ENCODE assay signal across 8 cellular contexts in genomic region chr6:169654590-169655391, GRCh38. TPM values are rescaled to one million over a fixed set of nuclear protein-coding genes. Genes with fewer than 3 reads are reported as not detected.
DNase-seq lines count a peak whose midpoint lies in the region; ATAC-seq, FAIRE-seq and TF ChIP-seq lines count a peak whose summit lies in the region.

No MANE protein-coding gene starts in this region.

- no peaks in the 10 kb centered on the region for H4K20me1 ChIP-seq in K562 (replicated peaks; ENCODE audit: control insufficient read depth, insufficient read depth, low read length)

- WGBS in A549 (ENCODE audit: missing lambda C conversion rate), result 79% methylated on average over 42 of the region's 47 CpGs
- 96% methylated on average over 31 of the region's 47 CpGs for WGBS in K562 (ENCODE audit: insufficient coverage, low coverage, missing lambda C conversion rate)

- no peaks in the 10 kb centered on the region for H3K27me3 ChIP-seq in K562 (ENCODE audit: control insufficient read depth in 2 of 2, insufficient read depth in 2 of 2, low read length in 2 of 2)

- POLR2A ChIA-PET in A549 (lab: Yijun Ruan, JAX) (no interaction called here), K562 (lab: Yijun Ruan, JAX) (no interaction called here)

- TF ChIP-seq EP300 in A549 (IDR thresholded peaks at IDR 0.05), result no peak
- no peak for TF ChIP-seq EP300 in K562 (IDR thresholded peaks at IDR 0.05; ENCODE audit: low read length)

- CTCF ChIA-PET in A549 (lab: Yijun Ruan, JAX) (interaction anchor here (1.4 kb wide), 1 partner anchor 14 kb away, joined by 3 read pairs; no protein-coding TSS in a partner anchor), K562 (lab: Yijun Ruan, JAX; ENCODE audit: low intra/inter-chr PET ratio) (no interaction called here)

- DNase-seq in A549 (ENCODE audit: low read depth in 1 of 2, low spot score in 1 of 2) (peak in 1 of 2 experiments; percentile 32), T-helper 9 cell (peak; percentile 50), K562 (ENCODE audit: extremely low read depth in 1 of 4, low spot score in 3 of 4) (no peak), iPS-NIHi11 (ENCODE audit: low spot score) (peak; percentile 87), NCI-H345 treated with DMSO at 0.1 percent for 48 hours (lab: John Stamatoyannopoulos, UW; ENCODE audit: unreplicated experiment) (no peak)
- DNase-seq in stimulated activated CD4-positive, alpha-beta T cell treated with anti-CD3 and anti-CD28 coated beads, Interleukin-15, amount 100 ng/mL, for 1 hour (ENCODE audit: low read depth in 1 of 2, low spot score in 1 of 2), result peak; percentile 47 to 51

- TF ChIP-seq CTCF in A549 (IDR thresholded peaks at IDR 0.05) (peak; percentile 24; the same call in 2 of the 3 replicates), K562 (IDR thresholded peaks at IDR 0.05 in 2 of 3, conservative IDR thresholded peaks at IDR 0.05 in 1 of 3; ENCODE audit: insufficient read depth in 2 of 3, low read depth in 1 of 3, low read length in 3 of 3) (no peak)

- ATAC-seq in A549 (peak; percentile 82 to 91), GM18868 (IDR thresholded peaks at IDR 0.05; ENCODE audit: unreplicated experiment) (peak; percentile 94), HG03342 (IDR thresholded peaks at IDR 0.05; ENCODE audit: unreplicated experiment) (peak; percentile 94), K562 (no peak)

- no TSS peak for BruUV-seq in K562 (replicated peaks; lab: Mats Ljungman, UMichigan)

- H3K4me3 ChIP-seq in A549 (peak overlapping the region; percentile 30), K562 (no peak overlapping the region)

- no peaks in the 10 kb centered on the region for H3K4me1 ChIP-seq in A549
- H3K4me1 ChIP-seq in K562 (replicated peaks in 1 of 2; ENCODE audit: control insufficient read depth in 2 of 2, insufficient read depth in 2 of 2, low read length in 2 of 2), result peaks cover 0 to 3% of the 10 kb centered on the region in 2 experiments; a peak in 1 of 5 replicates

- peaks cover 38% of the 10 kb centered on the region for H3K36me3 ChIP-seq in K562 (ENCODE audit: control insufficient read depth, insufficient read depth, low read length)

- no peak overlapping the region for H2AFZ ChIP-seq in K562 (ENCODE audit: low read depth, low read length)

- FAIRE-seq in A549 (lab: Jason Lieb, UNC) (no peak), K562 (lab: Jason Lieb, UNC) (no peak)

- TF ChIP-seq RAD21 in A549 (conservative IDR thresholded peaks at IDR 0.05 in 1 of 2, IDR thresholded peaks at IDR 0.05 in 1 of 2), result peak; percentile 16 to 37; a peak in 4 of 5 replicates
- no peak for TF ChIP-seq RAD21 in K562 (CRISPR knock-in tag; conservative IDR thresholded peaks at IDR 0.05 in 1 of 2, IDR thresholded peaks at IDR 0.05 in 1 of 2)

- H3K9me3 ChIP-seq in A549, result no peaks in the 10 kb centered on the region
- H3K9me3 ChIP-seq in K562 (replicated peaks; ENCODE audit: control insufficient read depth, insufficient read depth, low read depth, low read length), result no peaks in the 10 kb centered on the region

- no peaks in the 10 kb centered on the region for H3K9me1 ChIP-seq in K562 (ENCODE audit: control insufficient read depth, insufficient read depth, low read length)

- in situ Hi-C loops in K562 (cut with MboI), result no loop called here

- H3K27ac ChIP-seq in A549 (peak overlapping the region; percentile 33 to 60; a peak in 3 of 6 replicates), K562 (ENCODE audit: extremely low read depth, low read depth, low read length) (no peak overlapping the region)

- H3K4me2 ChIP-seq in A549 (peak overlapping the region; percentile 51), K562 (ENCODE audit: insufficient read depth, low read length) (no peak overlapping the region)

- no peak for TF ChIP-seq POLR2A in A549 (IDR thresholded peaks at IDR 0.05; ENCODE audit: low read length)
- no peak for TF ChIP-seq POLR2A in K562 (conservative IDR thresholded peaks at IDR 0.05)

- H3K79me2 ChIP-seq in K562 (ENCODE audit: control insufficient read depth, insufficient read depth, low read length), result no peaks in the 10 kb centered on the region

- no peak overlapping the region for H3K9ac ChIP-seq in K562 (ENCODE audit: insufficient read depth in 1 of 2, low read depth in 2 of 2, low read length in 2 of 2)

- intact Hi-C loops in K562 (cut with micrococcal nuclease), result no loop called here

TF ChIP-seq in A549, 52 proteins besides CTCF, POLR2A, EP300 and RAD21 (continues in another document):
- TF ChIP-seq, protein P1, sequence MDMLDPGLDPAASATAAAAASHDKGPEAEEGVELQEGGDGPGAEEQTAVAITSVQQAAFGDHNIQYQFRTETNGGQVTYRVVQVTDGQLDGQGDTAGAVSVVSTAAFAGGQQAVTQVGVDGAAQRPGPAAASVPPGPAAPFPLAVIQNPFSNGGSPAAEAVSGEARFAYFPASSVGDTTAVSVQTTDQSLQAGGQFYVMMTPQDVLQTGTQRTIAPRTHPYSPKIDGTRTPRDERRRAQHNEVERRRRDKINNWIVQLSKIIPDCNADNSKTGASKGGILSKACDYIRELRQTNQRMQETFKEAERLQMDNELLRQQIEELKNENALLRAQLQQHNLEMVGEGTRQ (IDR thresholded peaks at IDR 0.05), result no peak
- TF ChIP-seq EHF (CRISPR knock-in tag; IDR thresholded peaks at IDR 0.05), result no peak

TF ChIP-seq in K562, 482 proteins besides CTCF, POLR2A, EP300 and RAD21 (continues in another document):
- no peak for TF ChIP-seq ZBTB12 (CRISPR knock-in tag; IDR thresholded peaks at IDR 0.05)

RNA-seq across cellular contexts. Expression of gene WDR27, which starts 47.0 kb away (rescaled TPM):
- polyA plus RNA-seq in A549 (2011; rRNA removed) (31.4 and 36.1 TPM in 2 replicates), A549 (2017; fragmentation: RNase III; extraction: RNeasy Plus Mini Kit Qiagen cat#74134 plus additional on column Dnase treatment) (16.5 to 19.1 TPM (median 18.9 TPM) in 3 replicates), K562 (2011; rRNA removed) (77.2 and 85.6 TPM in 2 replicates), K562 (2014; fragmentation: Illumina TruSeq; extraction: Trizol) (22.7 and 23.3 TPM in 2 replicates), K562 (2014; fragmentation: Nextera tagmentation; extraction: Ambion mirVana) (1 to 10 TPM; 4.3 to 5.1 TPM), K562 (2014; rRNA removed) (61.2 and 71.8 TPM in 2 replicates)
- 16.9 and 17.5 TPM in 2 replicates for polyA plus RNA-seq in A549 (2012; cell fraction: cytosol; rRNA removed)
- polyA plus RNA-seq in A549 (2012; cell fraction: nucleus; rRNA removed), result 183 and 193 TPM in 2 replicates
- 31.8 and 43.5 TPM in 2 replicates for polyA minus RNA-seq in A549 (2011; rRNA and poly(A)+ RNA removed)
- 556 and 619 TPM in 2 replicates for total RNA-seq in K562 (2011; cell fraction: chromatin; rRNA removed; ENCODE audit: low replicate concordance)
- total RNA-seq in K562 (2011; cell fraction: nucleolus; rRNA removed), result 297 and 303 TPM in 2 replicates
- total RNA-seq in K562 (2011; cell fraction: nucleoplasm; rRNA removed), result 373 and 427 TPM in 2 replicates
- total RNA-seq in K562 (2014; rRNA removed) (33.9 and 37.4 TPM in 2 replicates), K562 (2014; rRNA removed; fragmentation: Illumina TruSeq; extraction: Trizol) (19.9 and 22.2 TPM in 2 replicates), K562 (2015; rRNA removed; fragmentation: Illumina TruSeq; extraction: Trizol) (20.4 TPM in 2 replicates), K562 (2021) (49.7 and 58.7 TPM in 2 replicates)
- polyA plus RNA-seq in K562 (2011; cell fraction: cytosol; rRNA removed), result 33.4 and 42.3 TPM in 2 replicates
- polyA plus RNA-seq in K562 (2011; cell fraction: nucleus; rRNA removed), result 811 and 959 TPM in 2 replicates
- 30.5 and 38.0 TPM in 2 replicates for polyA plus RNA-seq in K562 (2012)
- polyA minus RNA-seq in K562 (2011; rRNA and poly(A)+ RNA removed), result 60.4 and 66.1 TPM in 2 replicates
- 23.3 and 36.5 TPM in 2 replicates for polyA minus RNA-seq in K562 (2011; cell fraction: cytosol; rRNA and poly(A)+ RNA removed)
- 221 and 226 TPM in 2 replicates for polyA minus RNA-seq in K562 (2011; cell fraction: nucleus; rRNA and poly(A)+ RNA removed)

RNA-seq across cellular contexts. Expression of gene C6orf120, which starts 47.1 kb away (rescaled TPM):
- polyA plus RNA-seq in A549 (2011; rRNA removed) (14.8 and 17.3 TPM in 2 replicates), A549 (2017; fragmentation: RNase III; extraction: RNeasy Plus Mini Kit Qiagen cat#74134 plus additional on column Dnase treatment) (11.2 to 14.1 TPM (median 13.1 TPM) in 3 replicates), K562 (2011; rRNA removed) (23.2 and 32.6 TPM in 2 replicates), K562 (2014; fragmentation: Illumina TruSeq; extraction: Trizol) (33.2 and 36.3 TPM in 2 replicates), K562 (2014; fragmentation: Nextera tagmentation; extraction: Ambion mirVana) (1 to 10 TPM; 7.7 to 9.7 TPM), K562 (2014; rRNA removed) (34.8 and 42.3 TPM in 2 replicates)
- 3.4 and 4.6 TPM in 2 replicates for polyA plus RNA-seq in A549 (2012; cell fraction: cytosol; rRNA removed)
- polyA plus RNA-seq in A549 (2012; cell fraction: nucleus; rRNA removed), result 3.0 and 3.1 TPM in 2 replicates
- 3.6 and 3.7 TPM in 2 replicates for polyA minus RNA-seq in A549 (2011; rRNA and poly(A)+ RNA removed)
- total RNA-seq in K562 (2011; cell fraction: chromatin; rRNA removed; ENCODE audit: low replicate concordance), result 17.5 and 28.0 TPM in 2 replicates
- total RNA-seq in K562 (2011; cell fraction: nucleolus; rRNA removed), result 25.8 and 28.7 TPM in 2 replicates
- 29.4 and 46.3 TPM in 2 replicates for total RNA-seq in K562 (2011; cell fraction: nucleoplasm; rRNA removed)
- total RNA-seq in K562 (2014; rRNA removed) (43.5 and 47.6 TPM in 2 replicates), K562 (2014; rRNA removed; fragmentation: Illumina TruSeq; extraction: Trizol) (37.2 and 40.8 TPM in 2 replicates), K562 (2015; rRNA removed; fragmentation: Illumina TruSeq; extraction: Trizol) (37.4 and 42.8 TPM in 2 replicates), K562 (2021) (44.9 and 49.7 TPM in 2 replicates)
- polyA plus RNA-seq in K562 (2011; cell fraction: cytosol; rRNA removed), result 15.9 and 25.0 TPM in 2 replicates
- 14.4 and 18.9 TPM in 2 replicates for polyA plus RNA-seq in K562 (2011; cell fraction: nucleus; rRNA removed)
- 32.3 and 37.0 TPM in 2 replicates for polyA plus RNA-seq in K562 (2012)
- polyA minus RNA-seq in K562 (2011; rRNA and poly(A)+ RNA removed), result 21.8 and 21.9 TPM in 2 replicates
- polyA minus RNA-seq in K562 (2011; cell fraction: cytosol; rRNA and poly(A)+ RNA removed), result 16.1 and 16.3 TPM in 2 replicates
- polyA minus RNA-seq in K562 (2011; cell fraction: nucleus; rRNA and poly(A)+ RNA removed), result 20.7 and 29.2 TPM in 2 replicates

Comparison
In these comparisons a context has a peak if more than half of its experiments do, and no peak if none do; other contexts are left out.
1. DNase-seq: peak in T-helper 9 cell (single experiment), iPS-NIHi11 (single experiment) and stimulated activated CD4-positive, alpha-beta T cell treated with anti-CD3 and anti-CD28 coated beads, Interleukin-15, amount 100 ng/mL, for 1 hour (2 of 2); none in K562 (0 of 4) and NCI-H345 treated with DMSO at 0.1 percent for 48 hours (single experiment).
2. Of the 35 proteins assayed by ChIP-seq in both K562 and A549: peak only in K562: ZFP36; only in A549: CTCF, RAD21 and SMC3; in both: none; in neither: 31.